In genomic region chr16:47460301-47460754, GRCh38 we compare ENCODE assay signal across 8 cellular contexts. TPM values are rescaled to one million over a fixed set of nuclear protein-coding genes. Genes with fewer than 3 reads are reported as not detected.
DNase-seq lines count a peak whose midpoint lies in the region; TF ChIP-seq lines count a peak whose summit lies in the region.

No MANE protein-coding gene starts in this region.

- peak overlapping the region; percentile 99 for H2BK120ac ChIP-seq in trophoblast cell (ENCODE audit: insufficient read depth, low read length, poor library complexity)

- peak overlapping the region; percentile 98 for H2BK5ac ChIP-seq in trophoblast cell (ENCODE audit: low read depth, low read length, poor library complexity)

- peak overlapping the region; percentile 99 for H4K8ac ChIP-seq in trophoblast cell (ENCODE audit: low read depth, low read length)

- no peaks in the 10 kb centered on the region; the same call in 1 of the 2 replicates for H3K36me3 ChIP-seq in SK-N-MC (ENCODE audit: insufficient read depth, low read length)
- H3K36me3 ChIP-seq in trophoblast cell (ENCODE audit: control insufficient read depth in 1 of 2, insufficient read depth in 2 of 2, low read length in 2 of 2), result peaks cover 2 to 5% of the 10 kb centered on the region in 2 experiments

- peak overlapping the region; percentile 66 for H3K4ac ChIP-seq in trophoblast cell (ENCODE audit: low read depth, low read length)

- H2AFZ ChIP-seq in trophoblast cell (ENCODE audit: insufficient read depth, low read length, poor library complexity), result peak overlapping the region; percentile 92

- WGBS in trophoblast cell (ENCODE audit: extremely low coverage, insufficient coverage, insufficient read length), result no CpG with 5 or more reads among the region's 6 CpGs

- peak overlapping the region; percentile 76 for H3K9ac ChIP-seq in SK-N-MC (ENCODE audit: insufficient read length)
- peak overlapping the region; percentile 89 for H3K9ac ChIP-seq in trophoblast cell (ENCODE audit: low read length)

- H3K4me3 ChIP-seq in SK-N-MC (peak overlapping the region; percentile 82), fibroblast of pulmonary artery (replicated peaks; ENCODE audit: low read depth, low read length) (peak overlapping the region; percentile 98), trophoblast cell (ENCODE audit: low read depth, low read length) (peak overlapping the region; percentile 89)

- peaks cover 5 to 10% of the 10 kb centered on the region in 2 experiments for H3K4me1 ChIP-seq in trophoblast cell (ENCODE audit: control insufficient read depth in 1 of 2, insufficient read depth in 2 of 2, low read length in 2 of 2)

- H3K4me2 ChIP-seq in trophoblast cell (ENCODE audit: low read length), result peak overlapping the region; percentile 66

- H2BK12ac ChIP-seq in trophoblast cell (ENCODE audit: low read length), result no peak overlapping the region

- H3K23ac ChIP-seq in trophoblast cell (ENCODE audit: low read length), result no peak overlapping the region

- H4K12ac ChIP-seq in trophoblast cell (ENCODE audit: low read depth, low read length), result peak overlapping the region; percentile 87

- peak overlapping the region; percentile 94 for H3K14ac ChIP-seq in trophoblast cell (ENCODE audit: low read length)

- peak overlapping the region; percentile 54 for H2AK5ac ChIP-seq in trophoblast cell (ENCODE audit: low read length)

- H3K9me3 ChIP-seq in SK-N-MC (ENCODE audit: low read depth, low read length) (no peaks in the 10 kb centered on the region), trophoblast cell (ENCODE audit: insufficient read depth, low read depth, low read length) (no peaks in the 10 kb centered on the region)

- peak overlapping the region; percentile 95 for H4K91ac ChIP-seq in trophoblast cell (ENCODE audit: low read depth, low read length)

- TF ChIP-seq CTCF in fibroblast of pulmonary artery (IDR thresholded peaks at IDR 0.05; ENCODE audit: low read length, missing control alignments), result no peak

- H3K18ac ChIP-seq in trophoblast cell (ENCODE audit: low read length), result peak overlapping the region; percentile 88

- DNase-seq in DMS53 (lab: John Stamatoyannopoulos, UW) (peak; percentile 62), DMS53 treated with DMSO at 0.1 percent for 48 hours (lab: John Stamatoyannopoulos, UW; ENCODE audit: unreplicated experiment) (no peak), SK-N-MC (ENCODE audit: low read depth, low spot score) (no peak), fibroblast of pulmonary artery (ENCODE audit: low read depth) (peak; percentile 4), trophoblast cell (peak; percentile 37 to 58), dedifferentiated amniotic fluid mesenchymal stem cell (ENCODE audit: extremely low spot score) (no peak), GDM1 (lab: John Stamatoyannopoulos, UW) (no peak), SHP77 treated with DMSO at 0.1 percent for 48 hours (lab: John Stamatoyannopoulos, UW) (no peak)

- H3K27me3 ChIP-seq in trophoblast cell (ENCODE audit: insufficient read depth, low read length), result no peaks in the 10 kb centered on the region

- H3K79me2 ChIP-seq in trophoblast cell (ENCODE audit: control insufficient read depth, insufficient read depth, low read length, poor library complexity), result peaks cover 12% of the 10 kb centered on the region

- H3K79me1 ChIP-seq in trophoblast cell (ENCODE audit: low read length), result peaks cover 13% of the 10 kb centered on the region

- H3K27ac ChIP-seq in SK-N-MC (peak overlapping the region; percentile 90; the same call in 1 of the 2 replicates), trophoblast cell (ENCODE audit: low read depth, low read length) (peak overlapping the region; percentile 99)

RNA-seq across cellular contexts. Expression of gene ITFG1, which starts 0.5 kb away (rescaled TPM):
- 66.9 and 68.4 TPM in 2 replicates for polyA plus RNA-seq in trophoblast cell (2013)

RNA-seq across cellular contexts. Expression of gene PHKB, which starts 0.8 kb away (rescaled TPM):
- polyA plus RNA-seq in trophoblast cell (2013), result 31.8 and 34.5 TPM in 2 replicates

Comparison
In these comparisons a context has a peak if more than half of its experiments do, and no peak if none do; other contexts are left out.
1. DNase-seq: peak in DMS53 (single experiment), fibroblast of pulmonary artery (single experiment) and trophoblast cell (2 of 2); none in DMS53 treated with DMSO at 0.1 percent for 48 hours (single experiment), SK-N-MC (single experiment), dedifferentiated amniotic fluid mesenchymal stem cell (single experiment), GDM1 (single experiment) and SHP77 treated with DMSO at 0.1 percent for 48 hours (single experiment).
2. Peak in every context shown above with its lines, with median percentiles within 50 percentile points of each other: H3K4me3 ChIP-seq.